2 cellular contexts compared by ENCODE assay signal in the genomic region with DNA sequence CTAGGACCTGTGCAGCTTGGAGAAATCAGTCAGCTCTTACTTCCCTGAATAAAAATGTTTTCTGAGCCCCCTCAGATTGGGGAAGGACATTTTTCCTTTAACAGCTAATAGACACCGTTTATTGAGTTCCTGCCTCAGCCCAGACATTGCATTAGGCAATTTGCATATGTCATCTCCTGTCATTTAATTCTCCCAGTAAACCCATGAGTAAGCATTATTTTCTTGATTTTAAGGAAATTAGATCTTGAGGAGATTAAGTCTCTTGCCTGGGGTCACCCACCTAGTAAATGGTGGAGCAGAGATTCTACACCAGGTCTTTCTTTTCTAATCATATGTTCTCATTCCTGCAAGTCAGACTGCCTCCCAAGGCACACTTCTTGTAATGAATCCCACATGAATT.
TF ChIP-seq lines count a peak whose summit lies in the region.

No MANE protein-coding gene starts in this region.

TF ChIP-seq in HepG2, 621 proteins besides CTCF, POLR2A, EP300 and RAD21 (continued from another document):
- TF ChIP-seq, protein P1, sequence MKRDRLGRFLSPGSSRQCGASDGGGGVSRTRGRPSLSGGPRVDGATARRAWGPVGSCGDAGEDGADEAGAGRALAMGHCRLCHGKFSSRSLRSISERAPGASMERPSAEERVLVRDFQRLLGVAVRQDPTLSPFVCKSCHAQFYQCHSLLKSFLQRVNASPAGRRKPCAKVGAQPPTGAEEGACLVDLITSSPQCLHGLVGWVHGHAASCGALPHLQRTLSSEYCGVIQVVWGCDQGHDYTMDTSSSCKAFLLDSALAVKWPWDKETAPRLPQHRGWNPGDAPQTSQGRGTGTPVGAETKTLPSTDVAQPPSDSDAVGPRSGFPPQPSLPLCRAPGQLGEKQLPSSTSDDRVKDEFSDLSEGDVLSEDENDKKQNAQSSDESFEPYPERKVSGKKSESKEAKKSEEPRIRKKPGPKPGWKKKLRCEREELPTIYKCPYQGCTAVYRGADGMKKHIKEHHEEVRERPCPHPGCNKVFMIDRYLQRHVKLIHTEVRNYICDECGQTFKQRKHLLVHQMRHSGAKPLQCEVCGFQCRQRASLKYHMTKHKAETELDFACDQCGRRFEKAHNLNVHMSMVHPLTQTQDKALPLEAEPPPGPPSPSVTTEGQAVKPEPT (CRISPR knock-in tag; IDR thresholded peaks at IDR 0.05; ENCODE audit: low read depth): no peak

TF ChIP-seq in K562, 482 proteins besides CTCF, POLR2A, EP300 and RAD21 (continued from another document):
- TF ChIP-seq, protein P2, sequence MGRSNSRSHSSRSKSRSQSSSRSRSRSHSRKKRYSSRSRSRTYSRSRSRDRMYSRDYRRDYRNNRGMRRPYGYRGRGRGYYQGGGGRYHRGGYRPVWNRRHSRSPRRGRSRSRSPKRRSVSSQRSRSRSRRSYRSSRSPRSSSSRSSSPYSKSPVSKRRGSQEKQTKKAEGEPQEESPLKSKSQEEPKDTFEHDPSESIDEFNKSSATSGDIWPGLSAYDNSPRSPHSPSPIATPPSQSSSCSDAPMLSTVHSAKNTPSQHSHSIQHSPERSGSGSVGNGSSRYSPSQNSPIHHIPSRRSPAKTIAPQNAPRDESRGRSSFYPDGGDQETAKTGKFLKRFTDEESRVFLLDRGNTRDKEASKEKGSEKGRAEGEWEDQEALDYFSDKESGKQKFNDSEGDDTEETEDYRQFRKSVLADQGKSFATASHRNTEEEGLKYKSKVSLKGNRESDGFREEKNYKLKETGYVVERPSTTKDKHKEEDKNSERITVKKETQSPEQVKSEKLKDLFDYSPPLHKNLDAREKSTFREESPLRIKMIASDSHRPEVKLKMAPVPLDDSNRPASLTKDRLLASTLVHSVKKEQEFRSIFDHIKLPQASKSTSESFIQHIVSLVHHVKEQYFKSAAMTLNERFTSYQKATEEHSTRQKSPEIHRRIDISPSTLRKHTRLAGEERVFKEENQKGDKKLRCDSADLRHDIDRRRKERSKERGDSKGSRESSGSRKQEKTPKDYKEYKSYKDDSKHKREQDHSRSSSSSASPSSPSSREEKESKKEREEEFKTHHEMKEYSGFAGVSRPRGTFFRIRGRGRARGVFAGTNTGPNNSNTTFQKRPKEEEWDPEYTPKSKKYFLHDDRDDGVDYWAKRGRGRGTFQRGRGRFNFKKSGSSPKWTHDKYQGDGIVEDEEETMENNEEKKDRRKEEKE (IDR thresholded peaks at IDR 0.05; ENCODE audit: borderline replicate concordance in 1 of 2, control insufficient read depth in 1 of 2, low read depth in 2 of 2, low read length in 1 of 2): no peak
- no peak for TF ChIP-seq POU5F1 (IDR thresholded peaks at IDR 0.05; ENCODE audit: borderline replicate concordance, low read depth, low read length, partially characterized antibody)
- TF ChIP-seq MAFG (tag; conservative IDR thresholded peaks at IDR 0.05): peak; percentile 58; the same call in 1 of the 2 replicates
- TF ChIP-seq, protein P3, sequence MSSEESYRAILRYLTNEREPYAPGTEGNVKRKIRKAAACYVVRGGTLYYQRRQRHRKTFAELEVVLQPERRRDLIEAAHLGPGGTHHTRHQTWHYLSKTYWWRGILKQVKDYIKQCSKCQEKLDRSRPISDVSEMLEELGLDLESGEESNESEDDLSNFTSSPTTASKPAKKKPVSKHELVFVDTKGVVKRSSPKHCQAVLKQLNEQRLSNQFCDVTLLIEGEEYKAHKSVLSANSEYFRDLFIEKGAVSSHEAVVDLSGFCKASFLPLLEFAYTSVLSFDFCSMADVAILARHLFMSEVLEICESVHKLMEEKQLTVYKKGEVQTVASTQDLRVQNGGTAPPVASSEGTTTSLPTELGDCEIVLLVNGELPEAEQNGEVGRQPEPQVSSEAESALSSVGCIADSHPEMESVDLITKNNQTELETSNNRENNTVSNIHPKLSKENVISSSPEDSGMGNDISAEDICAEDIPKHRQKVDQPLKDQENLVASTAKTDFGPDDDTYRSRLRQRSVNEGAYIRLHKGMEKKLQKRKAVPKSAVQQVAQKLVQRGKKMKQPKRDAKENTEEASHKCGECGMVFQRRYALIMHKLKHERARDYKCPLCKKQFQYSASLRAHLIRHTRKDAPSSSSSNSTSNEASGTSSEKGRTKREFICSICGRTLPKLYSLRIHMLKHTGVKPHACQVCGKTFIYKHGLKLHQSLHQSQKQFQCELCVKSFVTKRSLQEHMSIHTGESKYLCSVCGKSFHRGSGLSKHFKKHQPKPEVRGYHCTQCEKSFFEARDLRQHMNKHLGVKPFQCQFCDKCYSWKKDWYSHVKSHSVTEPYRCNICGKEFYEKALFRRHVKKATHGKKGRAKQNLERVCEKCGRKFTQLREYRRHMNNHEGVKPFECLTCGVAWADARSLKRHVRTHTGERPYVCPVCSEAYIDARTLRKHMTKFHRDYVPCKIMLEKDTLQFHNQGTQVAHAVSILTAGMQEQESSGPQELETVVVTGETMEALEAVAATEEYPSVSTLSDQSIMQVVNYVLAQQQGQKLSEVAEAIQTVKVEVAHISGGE (CRISPR knock-in tag; IDR thresholded peaks at IDR 0.05): no peak
- no peak for TF ChIP-seq RBM15 (IDR thresholded peaks at IDR 0.05; ENCODE audit: insufficient read depth, low read length)
- no peak for TF ChIP-seq ZNF232 (CRISPR knock-in tag; IDR thresholded peaks at IDR 0.05)
- TF ChIP-seq ZNF316 (IDR thresholded peaks at IDR 0.05): peak; percentile 74
- TF ChIP-seq CXXC5 (CRISPR knock-in tag; IDR thresholded peaks at IDR 0.05): no peak
